In genomic region chr2:9385841-9386240, GRCh38 we compare ENCODE assay signal across 19 cellular contexts. TPM values are rescaled to one million over a fixed set of nuclear protein-coding genes. Genes with fewer than 3 reads are reported as not detected.
DNase-seq lines count a peak whose midpoint lies in the region; ATAC-seq and TF ChIP-seq lines count a peak whose summit lies in the region.
"Had no signal": no experiment of that assay in that cellular context is flagged by ENCODE, and none has a peak within 500 bp of the region (broad histone marks: within the 10 kb centered on the region; RNA-seq: fewer than 3 reads in every experiment).

No MANE protein-coding gene starts in this region.

- intact Hi-C loops in PC-9 (cut with micrococcal nuclease; ENCODE audit: unreplicated experiment), result loop anchor here (1.0 to 10.0 kb wide), 5 partner anchors 37 to 243 kb away; partner anchors contain the start of genes CPSF3 and ITGB1BP1
- intact Hi-C loops in A673 (cut with micrococcal nuclease; ENCODE audit: unreplicated experiment), result no loop called here

- TF ChIP-seq CTCF in PC-9 (conservative IDR thresholded peaks at IDR 0.05) (no peak), retinal pigment epithelial cell (conservative IDR thresholded peaks at IDR 0.05; ENCODE audit: low read depth, low read length) (no peak), A673 (conservative IDR thresholded peaks at IDR 0.05; ENCODE audit: low read depth, low read length) (no peak)

- H3K4me3 ChIP-seq in PC-9 (no peak overlapping the region), retinal pigment epithelial cell (ENCODE audit: low read length) (no peak overlapping the region), A673 (ENCODE audit: low read depth, low read length, poor library complexity, severe bottlenecking) (no peak overlapping the region)
- H3K4me3 ChIP-seq: esophagus squamous epithelium, left lung, suprapubic skin had no signal

- BruUV-seq in PC-9 (replicated peaks; lab: Mats Ljungman, UMichigan) (no TSS peak), A673 (replicated peaks; lab: Mats Ljungman, UMichigan) (no TSS peak)

- H3K79me2 ChIP-seq in PC-9 (ENCODE audit: low read depth), result peaks cover 29% of the 10 kb centered on the region

- no peaks in the 10 kb centered on the region for H3K27me3 ChIP-seq in PC-9 (ENCODE audit: insufficient read depth, low read depth)
- no peaks in the 10 kb centered on the region for H3K27me3 ChIP-seq in A673 (replicated peaks; ENCODE audit: insufficient read depth, low read depth, low read length, poor library complexity)
- H3K27me3 ChIP-seq: esophagus squamous epithelium, left lung, suprapubic skin had no signal

- no peaks in the 10 kb centered on the region for H3K36me3 Mint-ChIP-seq in immature natural killer cell
- H3K36me3 Mint-ChIP-seq: CD4-positive, alpha-beta memory T cell had no signal

- H3K27ac Mint-ChIP-seq in immature natural killer cell, result no peak overlapping the region
- H3K27ac Mint-ChIP-seq: activated CD8-positive, alpha-beta T cell treated with anti-CD3 and anti-CD28 coated beads, Interleukin-2, amount 10 ng/mL, durations not matched to agents 7 days and 5 days; activated naive CD4-positive, alpha-beta T cell treated with anti-CD3 and anti-CD28 coated beads for 36 hours; activated T-cell treated with anti-CD3 and anti-CD28 coated beads, Interleukin-2, amount 50 U/mL, for 24 hours; CD4-positive, alpha-beta memory T cell had no signal

- no peaks in the 10 kb centered on the region for H3K9me2 ChIP-seq in PC-9 (ENCODE audit: insufficient read depth)

- POLR2A ChIA-PET in PC-9 (lab: Charles Lee; ENCODE audit: unreplicated experiment), result interaction anchor here (0.6 kb wide), 1 partner anchor 37 kb away, joined by 5 read pairs; no protein-coding TSS in a partner anchor
- POLR2A ChIA-PET in A673 (lab: Charles Lee; ENCODE audit: low non-redundant PET), result no interaction called here

- H3K27me3 Mint-ChIP-seq in immature natural killer cell (ENCODE audit: low read depth in 3 of 3), result peaks cover 0 to 3% (median 0%) of the 10 kb centered on the region in 3 donors
- H3K27me3 Mint-ChIP-seq: activated T-cell treated with anti-CD3 and anti-CD28 coated beads, Interleukin-2, amount 50 U/mL, for 24 hours had no signal

- no peaks in the 10 kb centered on the region for H3K4me1 Mint-ChIP-seq in immature natural killer cell
- H3K4me1 Mint-ChIP-seq: CD4-positive, alpha-beta memory T cell; central memory CD8-positive, alpha-beta T cell had no signal

- DNase-seq in AG08395 (ENCODE audit: low spot score) (peak; percentile 25), PC-9 (no peak), fibroblast of gingiva (ENCODE audit: low read depth) (peak; percentile 29), retinal pigment epithelial cell (ENCODE audit: low read depth) (peak; percentile 85), A673 (ENCODE audit: low spot score) (no peak), cerebellar cortex (ENCODE audit: low spot score) (no peak), immature natural killer cell (no peak)
- DNase-seq: activated CD8-positive, alpha-beta T cell treated with anti-CD3 and anti-CD28 coated beads, Interleukin-2, amount 10 ng/mL, durations not matched to agents 7 days and 5 days; activated naive CD4-positive, alpha-beta T cell treated with anti-CD3 and anti-CD28 coated beads for 36 hours; activated T-cell treated with anti-CD3 and anti-CD28 coated beads, Interleukin-2, amount 50 U/mL, for 24 hours; CD4-positive, alpha-beta memory T cell; DMS79; effector CD8-positive, alpha-beta T cell; esophagus squamous epithelium; left lung; SW 1271 had no signal

- H3K4me1 ChIP-seq in PC-9 (replicated peaks; ENCODE audit: insufficient read depth) (peaks cover 62% of the 10 kb centered on the region), A673 (ENCODE audit: insufficient read depth, low read length, poor library complexity, severe bottlenecking) (peaks cover 13% of the 10 kb centered on the region)

- H3K27ac ChIP-seq in PC-9, result peak overlapping the region; percentile 82
- H3K27ac ChIP-seq in A673 (ENCODE audit: low read depth, low read length, poor library complexity, severe bottlenecking), result no peak overlapping the region
- H3K27ac ChIP-seq: suprapubic skin had no signal

- H3K4me2 ChIP-seq in PC-9, result peak overlapping the region; percentile 66

- H2AFZ ChIP-seq in PC-9, result no peak overlapping the region

- peaks cover 51% of the 10 kb centered on the region for H3K36me3 ChIP-seq in PC-9 (ENCODE audit: low read depth)
- peaks cover 24% of the 10 kb centered on the region for H3K36me3 ChIP-seq in A673 (ENCODE audit: insufficient read depth, low read length, poor library complexity, severe bottlenecking)

- H4K20me1 ChIP-seq in PC-9 (ENCODE audit: insufficient read depth), result 0 out of 2 replicates have a peak, but pooled peaks cover 3% of the 10 kb centered on the region

- CTCF ChIA-PET in PC-9 (lab: Charles Lee), result no interaction called here
- CTCF ChIA-PET in A673 (lab: Charles Lee), result no interaction called here

- no peak overlapping the region for H3K4me3 Mint-ChIP-seq in immature natural killer cell
- H3K4me3 Mint-ChIP-seq: activated CD8-positive, alpha-beta T cell treated with anti-CD3 and anti-CD28 coated beads, Interleukin-2, amount 10 ng/mL, durations not matched to agents 7 days and 5 days; activated naive CD4-positive, alpha-beta T cell treated with anti-CD3 and anti-CD28 coated beads for 36 hours; activated T-cell treated with anti-CD3 and anti-CD28 coated beads, Interleukin-2, amount 50 U/mL, for 24 hours; CD4-positive, alpha-beta memory T cell; central memory CD8-positive, alpha-beta T cell had no signal

- ATAC-seq in HG02870 (IDR thresholded peaks at IDR 0.05; ENCODE audit: unreplicated experiment), result no peak
- ATAC-seq: activated CD8-positive, alpha-beta T cell treated with anti-CD3 and anti-CD28 coated beads, Interleukin-2, amount 10 ng/mL, durations not matched to agents 7 days and 5 days had no signal

- peaks cover 73% of the 10 kb centered on the region for H3F3A ChIP-seq in PC-9 (ENCODE audit: insufficient read depth, low read depth)

- H3K9me3 Mint-ChIP-seq in immature natural killer cell, result no peaks in the 10 kb centered on the region
- H3K9me3 Mint-ChIP-seq: activated naive CD4-positive, alpha-beta T cell treated with anti-CD3 and anti-CD28 coated beads for 36 hours; activated T-cell treated with anti-CD3 and anti-CD28 coated beads, Interleukin-2, amount 50 U/mL, for 24 hours; CD4-positive, alpha-beta memory T cell; central memory CD8-positive, alpha-beta T cell had no signal

- H3K9me3 ChIP-seq in PC-9 (ENCODE audit: insufficient read depth, low read depth), result no peaks in the 10 kb centered on the region
- H3K9me3 ChIP-seq in A673 (ENCODE audit: low read depth, low read length, poor library complexity, severe bottlenecking), result no peaks in the 10 kb centered on the region
- H3K9me3 ChIP-seq: esophagus squamous epithelium, left lung, suprapubic skin had no signal

RNA-seq across cellular contexts. Expression of gene ITGB1BP1, which starts 37.5 kb away (rescaled TPM):
- total RNA-seq in PC-9 (2021) (68.1 and 82.5 TPM in 2 replicates), A673 (2021) (115 and 138 TPM in 2 replicates)
- 100 to 1,000 TPM; 157 to 212 (median 204) TPM for polyA plus RNA-seq in immature natural killer cell

RNA-seq across cellular contexts. Expression of gene CPSF3, which starts 37.6 kb away (rescaled TPM):
- total RNA-seq in PC-9 (2021), result 52.0 and 61.5 TPM in 2 replicates
- total RNA-seq in A673 (2021), result 86.8 and 87.2 TPM in 2 replicates
- polyA plus RNA-seq in immature natural killer cell, result 10 to 100 TPM; 22.1 to 48.0 (median 35.2) TPM

Comparison
In these comparisons a context has a peak if more than half of its experiments do, and no peak if none do; other contexts are left out.
1. DNase-seq: peak in AG08395 (single experiment), fibroblast of gingiva (single experiment) and retinal pigment epithelial cell (single experiment); none in PC-9 (0 of 2), A673 (single experiment), cerebellar cortex (single experiment) and immature natural killer cell (0 of 3).